In the genomic region with DNA sequence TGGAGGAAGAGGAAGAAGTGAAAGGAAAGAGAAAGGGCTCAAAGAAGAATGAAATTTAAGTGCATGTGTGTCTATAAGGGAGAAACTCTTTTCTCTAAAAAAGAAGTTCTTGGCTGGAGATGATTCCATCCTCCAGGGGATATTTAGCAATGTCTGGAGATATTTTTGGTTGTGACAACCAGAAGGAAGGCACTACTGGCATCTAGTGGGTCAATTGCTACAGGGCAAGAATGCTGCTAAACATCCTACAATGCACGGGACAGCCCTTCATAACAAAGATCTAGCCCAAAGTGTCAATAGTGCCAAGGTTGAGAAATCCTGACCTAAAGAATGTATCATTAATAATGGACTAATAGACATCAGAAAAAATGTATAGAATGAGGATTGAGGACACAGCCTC, we compare ENCODE assay signal across 16 cellular contexts. TPM values are rescaled to one million over a fixed set of nuclear protein-coding genes. Genes with fewer than 3 reads are reported as not detected.
DNase-seq lines count a peak whose midpoint lies in the region; ATAC-seq and TF ChIP-seq lines count a peak whose summit lies in the region.
"Had no signal": no experiment of that assay in that cellular context is flagged by ENCODE, and none has a peak within 500 bp of the region (broad histone marks: within the 10 kb centered on the region; RNA-seq: fewer than 3 reads in every experiment).

No MANE protein-coding gene starts in this region.

- H3K27me3 ChIP-seq in MM.1S (replicated peaks; ENCODE audit: insufficient read depth, low read length) (no peaks in the 10 kb centered on the region), mammary epithelial cell (ENCODE audit: insufficient read depth, low read length) (no peaks in the 10 kb centered on the region), trophoblast cell (ENCODE audit: insufficient read depth, low read length) (no peaks in the 10 kb centered on the region), HAP-1 (ENCODE audit: low read depth) (no peaks in the 10 kb centered on the region)
- H3K27me3 ChIP-seq: heart left ventricle, left lung, MG63, neural progenitor cell had no signal

- H3K36me3 Mint-ChIP-seq in natural killer cell treated with Interleukin-12 subunit alpha and Interleukin-12 subunit beta and Interleukin-15 and Interleukin-18, amount 100 ng/mL, for 72 hours: no peaks in the 10 kb centered on the region
- H3K36me3 Mint-ChIP-seq: neural progenitor cell had no signal

- H3K36me3 ChIP-seq in MM.1S (replicated peaks; ENCODE audit: insufficient read depth, low read length) (no peaks in the 10 kb centered on the region), mammary epithelial cell (ENCODE audit: insufficient read depth, low read length) (no peaks in the 10 kb centered on the region), trophoblast cell (ENCODE audit: control insufficient read depth in 1 of 2, insufficient read depth in 2 of 2, low read length in 2 of 2) (no peaks in the 10 kb centered on the region), HAP-1 (replicated peaks) (no peaks in the 10 kb centered on the region)
- H3K36me3 ChIP-seq: heart left ventricle, left lung, MG63, neural progenitor cell had no signal

- no peak overlapping the region for H2BK120ac ChIP-seq in trophoblast cell (ENCODE audit: insufficient read depth, low read length, poor library complexity)

- H2BK5ac ChIP-seq in trophoblast cell (ENCODE audit: low read depth, low read length, poor library complexity): no peak overlapping the region

- no peaks in the 10 kb centered on the region for H3K4me1 Mint-ChIP-seq in natural killer cell treated with Interleukin-12 subunit alpha and Interleukin-12 subunit beta and Interleukin-15 and Interleukin-18, amount 100 ng/mL, for 72 hours (ENCODE audit: low read depth in 2 of 2)
- H3K4me1 Mint-ChIP-seq: activated CD4-positive, alpha-beta T cell treated with anti-CD3 and anti-CD28 coated beads, Interleukin-2, amount 10 ng/mL, durations not matched to agents 7 days and 5 days had no signal

- H4K20me1 ChIP-seq in MM.1S (ENCODE audit: insufficient read depth, low read length) (no peaks in the 10 kb centered on the region), mammary epithelial cell (ENCODE audit: insufficient read depth, low read length) (no peaks in the 10 kb centered on the region)

- no peak overlapping the region for H4K12ac ChIP-seq in trophoblast cell (ENCODE audit: low read depth, low read length)

- H3K4me1 ChIP-seq in MM.1S (ENCODE audit: low read length) (peaks cover 12% of the 10 kb centered on the region), mammary epithelial cell (ENCODE audit: insufficient read depth, low read length) (no peaks in the 10 kb centered on the region), trophoblast cell (ENCODE audit: control insufficient read depth in 1 of 2, insufficient read depth in 2 of 2, low read length in 2 of 2) (peaks cover 2 to 5% of the 10 kb centered on the region in 2 experiments), HAP-1 (no peaks in the 10 kb centered on the region)
- H3K4me1 ChIP-seq: left lung had no signal

- dilution Hi-C loops in mammary epithelial cell (cut with HindIII; ENCODE audit: low sequenced_read_pairs): no loop called here

- H3K9me3 ChIP-seq in MM.1S (replicated peaks; ENCODE audit: insufficient read depth, low read length) (no peaks in the 10 kb centered on the region), mammary epithelial cell (replicated peaks; ENCODE audit: insufficient read depth, low read length) (no peaks in the 10 kb centered on the region), trophoblast cell (ENCODE audit: insufficient read depth, low read depth, low read length) (no peaks in the 10 kb centered on the region), HAP-1 (no peaks in the 10 kb centered on the region)
- H3K9me3 ChIP-seq: heart left ventricle, left lung, MG63 had no signal

- no peak overlapping the region for H4K8ac ChIP-seq in trophoblast cell (ENCODE audit: low read depth, low read length)

- H4K91ac ChIP-seq in trophoblast cell (ENCODE audit: low read depth, low read length): no peak overlapping the region

- ATAC-seq in GM19397 (IDR thresholded peaks at IDR 0.05; ENCODE audit: unreplicated experiment): no peak
- ATAC-seq in natural killer cell treated with Interleukin-12 subunit alpha and Interleukin-12 subunit beta and Interleukin-15 and Interleukin-18, amount 100 ng/mL, for 72 hours: no peak
- ATAC-seq: activated T-cell treated with anti-CD3 and anti-CD28 coated beads, Interleukin-2, amount 50 U/mL, for 72 hours; heart left ventricle; left lung had no signal

- in situ Hi-C loops in mammary epithelial cell (cut with MboI; ENCODE audit: low sequenced_read_pairs in 2 of 2): no loop called here
- in situ Hi-C loops in HAP-1 (cut with MboI; ENCODE audit: low sequenced_read_pairs): no loop called here

- H3K9ac ChIP-seq in MM.1S (ENCODE audit: low read length) (no peak overlapping the region), mammary epithelial cell (ENCODE audit: insufficient read depth, low read length) (no peak overlapping the region), trophoblast cell (ENCODE audit: low read length) (no peak overlapping the region)
- H3K9ac ChIP-seq: neural progenitor cell had no signal

- no peak overlapping the region for H2BK12ac ChIP-seq in trophoblast cell (ENCODE audit: low read length)

- no peak overlapping the region for H3K23ac ChIP-seq in trophoblast cell (ENCODE audit: low read length)

- no peak overlapping the region for H3K4me2 ChIP-seq in MM.1S (ENCODE audit: low read depth, low read length)
- no peak overlapping the region for H3K4me2 ChIP-seq in mammary epithelial cell (ENCODE audit: insufficient read depth, low read depth, low read length)
- H3K4me2 ChIP-seq in trophoblast cell (ENCODE audit: low read length): no peak overlapping the region
- H3K4me2 ChIP-seq: neural progenitor cell had no signal

- H3K14ac ChIP-seq in trophoblast cell (ENCODE audit: low read length): no peak overlapping the region

- H3K79me2 ChIP-seq in MM.1S (ENCODE audit: low read length) (no peaks in the 10 kb centered on the region), mammary epithelial cell (ENCODE audit: insufficient read depth, low read length) (no peaks in the 10 kb centered on the region), trophoblast cell (ENCODE audit: control insufficient read depth, insufficient read depth, low read length, poor library complexity) (no peaks in the 10 kb centered on the region)

- no peaks in the 10 kb centered on the region for H3K9me2 ChIP-seq in MM.1S (replicated peaks; ENCODE audit: insufficient read depth, low read length)

- no peaks in the 10 kb centered on the region for H3K9me3 Mint-ChIP-seq in natural killer cell treated with Interleukin-12 subunit alpha and Interleukin-12 subunit beta and Interleukin-15 and Interleukin-18, amount 100 ng/mL, for 72 hours
- H3K9me3 Mint-ChIP-seq: activated CD4-positive, alpha-beta T cell treated with anti-CD3 and anti-CD28 coated beads, Interleukin-2, amount 10 ng/mL, durations not matched to agents 7 days and 5 days; activated T-cell treated with anti-CD3 and anti-CD28 coated beads, Interleukin-2, amount 50 U/mL, for 72 hours; neural progenitor cell had no signal

- H3K18ac ChIP-seq in trophoblast cell (ENCODE audit: low read length): no peak overlapping the region

- H3K4me3 ChIP-seq in MM.1S (ENCODE audit: low read length) (no peak overlapping the region), mammary epithelial cell (replicated peaks in 1 of 3; ENCODE audit: insufficient read depth in 1 of 3, low read depth in 2 of 3, low read length in 3 of 3) (no peak overlapping the region), trophoblast cell (ENCODE audit: low read depth, low read length) (no peak overlapping the region), HAP-1 (no peak overlapping the region)
- H3K4me3 ChIP-seq: heart left ventricle, left lung, MG63, neural progenitor cell had no signal

- intact Hi-C loops in mammary epithelial cell (cut with micrococcal nuclease): loop anchor here (1.0 to 5.0 kb wide), 3 partner anchors 103 to 287 kb away; no protein-coding TSS in a partner anchor

- peaks cover 0 to 4% of the 10 kb centered on the region in 2 donors for H3K27me3 Mint-ChIP-seq in natural killer cell treated with Interleukin-12 subunit alpha and Interleukin-12 subunit beta and Interleukin-15 and Interleukin-18, amount 100 ng/mL, for 72 hours

- no peak overlapping the region for H2AK5ac ChIP-seq in trophoblast cell (ENCODE audit: low read length)

- no peak overlapping the region for H3K27ac Mint-ChIP-seq in natural killer cell treated with Interleukin-12 subunit alpha and Interleukin-12 subunit beta and Interleukin-15 and Interleukin-18, amount 100 ng/mL, for 72 hours
- H3K27ac Mint-ChIP-seq: activated CD4-positive, alpha-beta T cell treated with anti-CD3 and anti-CD28 coated beads, Interleukin-2, amount 10 ng/mL, durations not matched to agents 7 days and 5 days; activated T-cell treated with anti-CD3 and anti-CD28 coated beads, Interleukin-2, amount 50 U/mL, for 72 hours; neural progenitor cell had no signal

- no peak overlapping the region for H3K4ac ChIP-seq in trophoblast cell (ENCODE audit: low read depth, low read length)

- H2AFZ ChIP-seq in MM.1S (ENCODE audit: low read length): no peak overlapping the region
- H2AFZ ChIP-seq in mammary epithelial cell (ENCODE audit: low read depth, low read length): no peak overlapping the region
- no peak overlapping the region for H2AFZ ChIP-seq in trophoblast cell (ENCODE audit: insufficient read depth, low read length, poor library complexity)
- H2AFZ ChIP-seq: neural progenitor cell had no signal

- H3F3A ChIP-seq in MM.1S (ENCODE audit: insufficient read depth, low read length): no peaks in the 10 kb centered on the region

- H3K27ac ChIP-seq in MM.1S (ENCODE audit: low read length) (no peak overlapping the region), mammary epithelial cell (ENCODE audit: insufficient read depth, low read depth, low read length) (no peak overlapping the region), trophoblast cell (ENCODE audit: low read depth, low read length) (no peak overlapping the region)
- H3K27ac ChIP-seq: heart left ventricle, left lung, neural progenitor cell had no signal

- 0% methylated on average over 1 of the region's 1 CpG for WGBS in mammary epithelial cell (ENCODE audit: low coverage, missing lambda C conversion rate)
- no CpG with 5 or more reads among the region's 1 CpG for WGBS in trophoblast cell (ENCODE audit: extremely low coverage, insufficient coverage, insufficient read length)

- TF ChIP-seq CTCF in GM12874 (IDR thresholded peaks at IDR 0.05; ENCODE audit: insufficient read depth, low read depth, low read length) (peak; percentile 14; the same call in 1 of the 2 replicates), MM.1S (IDR thresholded peaks at IDR 0.05; ENCODE audit: low read length) (peak; percentile 9; the same call in 1 of the 2 replicates), mammary epithelial cell (conservative IDR thresholded peaks at IDR 0.05 in 1 of 2, IDR thresholded peaks at IDR 0.05 in 1 of 2; ENCODE audit: extremely low read depth in 1 of 2, insufficient read depth in 1 of 2, low read depth in 1 of 2, low read length in 2 of 2) (peak; percentile 28 to 59)

- no peak overlapping the region for H3K4me3 Mint-ChIP-seq in natural killer cell treated with Interleukin-12 subunit alpha and Interleukin-12 subunit beta and Interleukin-15 and Interleukin-18, amount 100 ng/mL, for 72 hours
- H3K4me3 Mint-ChIP-seq: activated CD4-positive, alpha-beta T cell treated with anti-CD3 and anti-CD28 coated beads, Interleukin-2, amount 10 ng/mL, durations not matched to agents 7 days and 5 days; activated T-cell treated with anti-CD3 and anti-CD28 coated beads, Interleukin-2, amount 50 U/mL, for 72 hours; neural progenitor cell had no signal

- no TSS peak for BruUV-seq in mammary epithelial cell (replicated peaks; lab: Mats Ljungman, UMichigan)

- CTCF ChIA-PET in mammary epithelial cell (lab: Charles Lee; ENCODE audit: low non-redundant PET): no interaction called here

- DNase-seq in MM.1S (no peak), mammary epithelial cell (no peak), trophoblast cell (peak; percentile 46 to 82), HAP-1 (ENCODE audit: low spot score in 2 of 2) (no peak)
- no peak for DNase-seq in natural killer cell treated with Interleukin-12 subunit alpha and Interleukin-12 subunit beta and Interleukin-15 and Interleukin-18, amount 100 ng/mL, for 72 hours (ENCODE audit: low spot score)
- DNase-seq: activated CD4-positive, alpha-beta T cell treated with anti-CD3 and anti-CD28 coated beads, Interleukin-2, amount 10 ng/mL, durations not matched to agents 7 days and 5 days; activated T-cell treated with anti-CD3 and anti-CD28 coated beads, Interleukin-2, amount 50 U/mL, for 72 hours; aorta; heart left ventricle; left lung; MG63; NCI-H2227 treated with DMSO at 0.1 percent for 48 hours had no signal

- H3K79me1 ChIP-seq in trophoblast cell (ENCODE audit: low read length): no peaks in the 10 kb centered on the region

RNA-seq across cellular contexts. Expression of gene ST3GAL6, which starts 57.4 kb away (rescaled TPM):
- total RNA-seq in mammary epithelial cell: 1 to 10 TPM; 5.8 to 7.0 TPM
- polyA plus RNA-seq in mammary epithelial cell: 3.6 TPM
- not detected for polyA minus RNA-seq in mammary epithelial cell
- polyA plus RNA-seq in trophoblast cell (2013): 8.0 and 8.2 TPM in 2 replicates
- not detected for total RNA-seq in natural killer cell treated with Interleukin-12 subunit alpha and Interleukin-12 subunit beta and Interleukin-15 and Interleukin-18, amount 100 ng/mL, for 72 hours
- total RNA-seq: T-helper 2 cell treated with Interferon-gamma antibody and Interleukin-4, amounts not matched to agents 100 ng/mL and 5 ng/mL, for 36 hours had no signal

Comparison
In these comparisons a context has a peak if more than half of its experiments do, and no peak if none do; other contexts are left out.
1. DNase-seq: peak in trophoblast cell (2 of 2); none in MM.1S (single experiment), mammary epithelial cell (single experiment), HAP-1 (0 of 2) and natural killer cell treated with Interleukin-12 subunit alpha and Interleukin-12 subunit beta and Interleukin-15 and Interleukin-18, amount 100 ng/mL, for 72 hours (single experiment).
2. RNA of gene ST3GAL6, which starts 57.4 kb away (total RNA-seq): 5.8 to 7.0 TPM in mammary epithelial cell; not detected in natural killer cell treated with Interleukin-12 subunit alpha and Interleukin-12 subunit beta and Interleukin-15 and Interleukin-18, amount 100 ng/mL, for 72 hours; every median in the first group is over 4 times any median in the second.
3. Peak in every context shown above with its lines, with median percentiles within 50 percentile points of each other: CTCF ChIP-seq.